8 cellular contexts compared by ENCODE assay signal in the genomic region with DNA sequence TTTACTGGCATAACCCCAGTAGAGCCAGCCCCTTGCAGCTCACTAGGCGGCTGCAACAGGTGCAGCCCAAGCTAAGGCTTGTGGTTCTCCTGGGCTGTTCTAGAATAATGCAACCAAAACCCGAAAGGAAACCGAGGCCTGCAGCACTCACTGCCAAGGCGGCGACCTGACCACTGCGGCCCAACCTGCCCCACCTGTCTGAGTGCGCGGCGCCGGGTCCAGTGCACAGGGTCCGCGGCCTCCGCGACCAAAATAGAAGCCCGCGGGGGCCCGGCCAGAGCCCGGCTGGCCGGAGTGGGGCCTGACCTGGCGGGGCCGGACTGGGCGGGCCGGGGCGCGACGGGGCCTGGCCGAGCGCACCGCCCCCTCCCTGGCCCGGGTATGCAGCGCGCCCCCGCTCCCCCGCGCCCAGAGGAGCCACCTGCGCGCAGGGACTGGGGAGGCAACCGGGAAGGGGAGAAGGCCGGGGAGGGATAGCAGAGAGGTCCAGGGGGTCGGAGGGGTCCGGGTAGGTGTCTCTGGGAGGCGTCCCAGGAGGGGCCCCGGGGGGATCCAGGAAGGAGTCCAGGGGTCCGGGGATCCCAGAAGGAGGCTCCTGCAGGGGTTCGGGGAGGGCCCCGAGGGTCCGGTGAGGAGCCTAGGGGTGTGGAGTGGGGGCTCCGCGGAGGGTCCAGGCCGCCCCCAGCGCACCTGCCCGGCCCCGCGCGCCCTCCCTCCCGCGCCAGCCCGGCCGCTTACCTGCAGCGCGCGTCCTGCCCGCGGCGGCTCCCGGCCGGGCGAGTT. TPM values are rescaled to one million over a fixed set of nuclear protein-coding genes. Genes with fewer than 3 reads are reported as not detected.
DNase-seq lines count a peak whose midpoint lies in the region; ATAC-seq, FAIRE-seq and TF ChIP-seq lines count a peak whose summit lies in the region.

No MANE protein-coding gene starts in this region.

- H4K20me1 ChIP-seq in astrocyte (ENCODE audit: insufficient read depth, low read length) = no peaks in the 10 kb centered on the region

- H3K27me3 ChIP-seq in HUES48 (ENCODE audit: control insufficient read depth, insufficient read depth, low read length) (no peaks in the 10 kb centered on the region), astrocyte (ENCODE audit: insufficient read depth, low read length) (peaks cover 24% of the 10 kb centered on the region)

- H3K4me3 Mint-ChIP-seq in activated T-cell treated with anti-CD3 and anti-CD28 coated beads, Interleukin-2, amount 50 U/mL, for 72 hours = peak overlapping the region; percentile 91 to 99
- H3K4me3 Mint-ChIP-seq in astrocyte (ENCODE audit: unreplicated experiment) = peak overlapping the region; percentile 61
- H3K4me3 Mint-ChIP-seq in stimulated activated memory B cell treated with anti-CD40 and anti-IgM and Interleukin-4, amounts not matched to agents 10 μg/mL and 1 μg/mL and 100 μg/mL, for 72 hours = peak overlapping the region; percentile 83

- no peak for TF ChIP-seq POLR2A in H54 (IDR thresholded peaks at IDR 0.05; ENCODE audit: low read depth, low read length)

- H3K4me3 ChIP-seq in HUES48 (ENCODE audit: low read depth, low read length) (peak overlapping the region; percentile 74), astrocyte (ENCODE audit: insufficient read depth, low read depth, low read length) (peak overlapping the region; percentile 48), iPS-18c (ENCODE audit: insufficient read depth, low read depth, low read length) (peak overlapping the region; percentile 71)

- H3K9me3 Mint-ChIP-seq in activated T-cell treated with anti-CD3 and anti-CD28 coated beads, Interleukin-2, amount 50 U/mL, for 72 hours = no peaks in the 10 kb centered on the region
- H3K9me3 Mint-ChIP-seq in astrocyte (ENCODE audit: unreplicated experiment) = no peaks in the 10 kb centered on the region
- H3K9me3 Mint-ChIP-seq in stimulated activated memory B cell treated with anti-CD40 and anti-IgM and Interleukin-4, amounts not matched to agents 10 μg/mL and 1 μg/mL and 100 μg/mL, for 72 hours = no peaks in the 10 kb centered on the region

- H3K36me3 Mint-ChIP-seq in activated T-cell treated with anti-CD3 and anti-CD28 coated beads, Interleukin-2, amount 50 U/mL, for 72 hours (ENCODE audit: insufficient read depth in 2 of 2) = peaks cover 3 to 11% of the 10 kb centered on the region in 2 donors
- H3K36me3 Mint-ChIP-seq in astrocyte (ENCODE audit: low read depth, unreplicated experiment) = no peaks in the 10 kb centered on the region
- peaks cover 9% of the 10 kb centered on the region for H3K36me3 Mint-ChIP-seq in stimulated activated memory B cell treated with anti-CD40 and anti-IgM and Interleukin-4, amounts not matched to agents 10 μg/mL and 1 μg/mL and 100 μg/mL, for 72 hours

- peaks cover 50% of the 10 kb centered on the region for H3K4me1 ChIP-seq in HUES48 (ENCODE audit: control insufficient read depth, insufficient read depth, low read length)
- no peaks in the 10 kb centered on the region for H3K4me1 ChIP-seq in astrocyte (ENCODE audit: insufficient read depth, low read length)

- no peak overlapping the region for H2AFZ ChIP-seq in astrocyte (ENCODE audit: low read depth, low read length)

- peak; percentile 28 to 38 for ATAC-seq in activated T-cell treated with anti-CD3 and anti-CD28 coated beads, Interleukin-2, amount 50 U/mL, for 72 hours (replicated peaks in 1 of 2)
- peak; percentile 60 for ATAC-seq in stimulated activated memory B cell treated with anti-CD40 and anti-IgM and Interleukin-4, amounts not matched to agents 10 μg/mL and 1 μg/mL and 100 μg/mL, for 72 hours

- H3K9me3 ChIP-seq in HUES48 (ENCODE audit: control insufficient read depth, insufficient read depth, low read length) (no peaks in the 10 kb centered on the region), astrocyte (ENCODE audit: insufficient read depth, low read depth, low read length) (peaks cover 2% of the 10 kb centered on the region), iPS-18c (ENCODE audit: control insufficient read depth, insufficient read depth, low read length) (no peaks in the 10 kb centered on the region)

- no peak for TF ChIP-seq CTCF in astrocyte (IDR thresholded peaks at IDR 0.05; ENCODE audit: insufficient read depth, low read depth, low read length)

- H3K27ac ChIP-seq in HUES48 (ENCODE audit: low read depth, low read length) (peak overlapping the region; percentile 42), astrocyte (ENCODE audit: low read depth, low read length) (no peak overlapping the region)

- peak overlapping the region; percentile 81 for H3K4me2 ChIP-seq in astrocyte (ENCODE audit: low read length)

- no peaks in the 10 kb centered on the region for H3K27me3 Mint-ChIP-seq in activated T-cell treated with anti-CD3 and anti-CD28 coated beads, Interleukin-2, amount 50 U/mL, for 72 hours (ENCODE audit: low read depth)
- peaks cover 5% of the 10 kb centered on the region for H3K27me3 Mint-ChIP-seq in astrocyte (ENCODE audit: low read depth, unreplicated experiment)
- no peaks in the 10 kb centered on the region for H3K27me3 Mint-ChIP-seq in stimulated activated memory B cell treated with anti-CD40 and anti-IgM and Interleukin-4, amounts not matched to agents 10 μg/mL and 1 μg/mL and 100 μg/mL, for 72 hours

- no peaks in the 10 kb centered on the region for H3K79me2 ChIP-seq in astrocyte (ENCODE audit: insufficient read depth, low read length)

- H3K27ac Mint-ChIP-seq in activated T-cell treated with anti-CD3 and anti-CD28 coated beads, Interleukin-2, amount 50 U/mL, for 72 hours = peak overlapping the region; percentile 85
- no peak overlapping the region for H3K27ac Mint-ChIP-seq in astrocyte (ENCODE audit: unreplicated experiment)
- peak overlapping the region; percentile 89 for H3K27ac Mint-ChIP-seq in stimulated activated memory B cell treated with anti-CD40 and anti-IgM and Interleukin-4, amounts not matched to agents 10 μg/mL and 1 μg/mL and 100 μg/mL, for 72 hours

- no peaks in the 10 kb centered on the region for H3K36me3 ChIP-seq in HUES48 (ENCODE audit: control insufficient read depth, insufficient read depth, low read length)
- H3K36me3 ChIP-seq in astrocyte (ENCODE audit: insufficient read depth, low read length) = no peaks in the 10 kb centered on the region

- FAIRE-seq in astrocyte (lab: Jason Lieb, UNC) = no peak
- no peak for FAIRE-seq in H54 (lab: Jason Lieb, UNC)

- no peak overlapping the region for H3K9ac ChIP-seq in HUES48 (ENCODE audit: low read depth, low read length)
- H3K9ac ChIP-seq in astrocyte (ENCODE audit: low read length) = no peak overlapping the region

- H3K4me1 Mint-ChIP-seq in activated T-cell treated with anti-CD3 and anti-CD28 coated beads, Interleukin-2, amount 50 U/mL, for 72 hours (ENCODE audit: low read depth) = peaks cover 91% of the 10 kb centered on the region
- H3K4me1 Mint-ChIP-seq in astrocyte (ENCODE audit: low read depth, unreplicated experiment) = peaks cover 10% of the 10 kb centered on the region
- H3K4me1 Mint-ChIP-seq in stimulated activated memory B cell treated with anti-CD40 and anti-IgM and Interleukin-4, amounts not matched to agents 10 μg/mL and 1 μg/mL and 100 μg/mL, for 72 hours = peaks cover 83% of the 10 kb centered on the region

- DNase-seq in activated T-cell treated with anti-CD3 and anti-CD28 coated beads, Interleukin-2, amount 50 U/mL, for 72 hours = peak; percentile 44 to 49
- DNase-seq in activated T-cell treated with anti-CD3 and anti-CD28 coated beads, Interleukin-2, amount 50 U/mL, for 48 hours = no peak
- no peak for DNase-seq in astrocyte (ENCODE audit: low read depth)
- DNase-seq in HPDE6-E6E7 (ENCODE audit: extremely low spot score) = no peak
- no peak for DNase-seq in H54 (ENCODE audit: insufficient read length, low spot score)

RNA-seq across cellular contexts. Expression of a gene that starts 0.5 kb away (rescaled TPM):
- total RNA-seq in activated T-cell treated with anti-CD3 and anti-CD28 coated beads, Interleukin-2, amount 50 U/mL, for 72 hours = 100 to 1,000 TPM; 182 to 198 TPM
- 4.8 and 6.2 TPM in 2 replicates for total RNA-seq in astrocyte

Comparison
In these comparisons a context has a peak if more than half of its experiments do, and no peak if none do; other contexts are left out.
1. DNase-seq: peak in activated T-cell treated with anti-CD3 and anti-CD28 coated beads, Interleukin-2, amount 50 U/mL, for 72 hours (2 of 2); none in activated T-cell treated with anti-CD3 and anti-CD28 coated beads, Interleukin-2, amount 50 U/mL, for 48 hours (0 of 2), astrocyte (single experiment), HPDE6-E6E7 (single experiment) and H54 (single experiment).
2. RNA of a gene that starts 0.5 kb away (total RNA-seq): 182 to 198 TPM in activated T-cell treated with anti-CD3 and anti-CD28 coated beads, Interleukin-2, amount 50 U/mL, for 72 hours; 4.8 to 6.2 TPM in astrocyte; every median in the first group is over 10 times any median in the second.
3. Peak in every context shown above with its lines, with median percentiles within 50 percentile points of each other: H3K4me3 Mint-ChIP-seq and H3K4me3 ChIP-seq.